Comparison of ENCODE assay signal across 12 cellular contexts in the genomic region with DNA sequence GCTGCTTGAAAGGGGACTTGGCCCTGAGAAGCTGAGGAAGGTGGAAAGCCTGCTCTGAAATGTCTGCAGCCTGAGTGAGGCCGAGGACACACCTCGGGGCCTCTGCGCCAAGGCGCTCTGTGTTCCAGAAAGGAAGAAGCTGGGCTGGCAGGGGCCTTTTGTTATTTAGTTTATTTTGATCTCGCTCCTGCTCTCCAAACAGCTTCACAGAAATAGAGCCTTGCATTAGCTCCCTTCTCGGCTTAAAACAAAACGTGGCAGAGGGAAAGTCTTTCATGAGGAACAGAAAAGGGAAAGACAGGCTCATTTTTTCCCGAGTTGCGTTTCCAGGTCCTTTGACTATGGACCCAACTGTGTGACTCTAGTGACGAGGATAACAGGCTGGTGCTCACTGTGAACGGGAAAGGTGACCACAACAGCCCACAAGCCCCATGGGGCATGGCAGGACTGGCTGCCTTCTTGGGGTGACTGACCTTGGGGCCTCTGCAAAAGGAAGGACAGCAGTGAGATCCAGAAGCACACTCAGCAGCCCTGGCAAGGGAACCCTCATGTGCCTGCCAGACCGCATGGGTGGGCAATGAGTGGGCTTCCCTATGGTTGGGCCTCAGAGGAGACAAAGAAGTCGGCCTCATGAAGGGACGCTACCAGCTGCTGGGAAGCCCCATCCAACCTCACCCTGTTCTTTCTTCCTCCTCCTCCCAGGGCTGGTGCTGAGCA. TPM values are rescaled to one million over a fixed set of nuclear protein-coding genes. Genes with fewer than 3 reads are reported as not detected.
DNase-seq lines count a peak whose midpoint lies in the region; ATAC-seq and TF ChIP-seq lines count a peak whose summit lies in the region.
"Had no signal": no experiment of that assay in that cellular context is flagged by ENCODE, and none has a peak within 500 bp of the region (broad histone marks: within the 10 kb centered on the region; RNA-seq: fewer than 3 reads in every experiment).

No MANE protein-coding gene starts in this region.

- TF ChIP-seq RAD21 in liver (IDR thresholded peaks at IDR 0.05), result no peak

- peaks cover 33% of the 10 kb centered on the region for H3K36me3 Mint-ChIP-seq in CD4-positive, alpha-beta T cell (ENCODE audit: low read depth)

- ATAC-seq in CD4-positive, alpha-beta T cell (ENCODE audit: poor library complexity), result no peak
- no peak for ATAC-seq in HG02884 (IDR thresholded peaks at IDR 0.05; ENCODE audit: unreplicated experiment)

- H3K4me1 ChIP-seq in HUES48 (ENCODE audit: control insufficient read depth, insufficient read depth, low read length) (peaks cover 33% of the 10 kb centered on the region), liver (ENCODE audit: control insufficient read depth in 4 of 4, insufficient read depth in 4 of 4, low read length in 3 of 4) (peaks cover 0 to 11% (median 5%) of the 10 kb centered on the region in 4 donors), spleen (peaks cover 3 to 47% (median 24%) of the 10 kb centered on the region in 6 donors)

- H3K9me3 ChIP-seq in HUES48 (ENCODE audit: control insufficient read depth, insufficient read depth, low read length), result no peaks in the 10 kb centered on the region
- H3K9me3 ChIP-seq in liver (ENCODE audit: control insufficient read depth in 4 of 4, low read length in 3 of 4), result no peaks in the 10 kb centered on the region
- no peaks in the 10 kb centered on the region for H3K9me3 ChIP-seq in spleen
- H3K9me3 ChIP-seq in CD4-positive, alpha-beta T cell (ENCODE audit: control insufficient read depth, low read length), result no peaks in the 10 kb centered on the region

- WGBS in liver, result 55% methylated on average over 14 of the region's 14 CpGs
- 41 to 61% (median 50%) methylated on average over 13 to 14 of the region's 14 CpGs for WGBS in spleen, 5 donors

- H3K27me3 ChIP-seq in HUES48 (ENCODE audit: control insufficient read depth, insufficient read depth, low read length) (no peaks in the 10 kb centered on the region), liver (ENCODE audit: control insufficient read depth in 4 of 4, insufficient read depth in 4 of 4, low read length in 3 of 4) (no peaks in the 10 kb centered on the region), spleen (replicated peaks in 1 of 7) (peaks cover 0 to 27% (median 0%) of the 10 kb centered on the region in 7 donors)
- H3K27me3 ChIP-seq in CD4-positive, alpha-beta T cell (ENCODE audit: control insufficient read depth, insufficient read depth, low read length), result no peaks in the 10 kb centered on the region

- H3K9ac ChIP-seq in HUES48 (ENCODE audit: low read depth, low read length), result no peak overlapping the region
- no peak overlapping the region for H3K9ac ChIP-seq in liver (ENCODE audit: low read depth in 1 of 2, low read length in 2 of 2)

- no peak overlapping the region for H3K27ac Mint-ChIP-seq in CD4-positive, alpha-beta T cell
- H3K27ac Mint-ChIP-seq: activated T-helper 2 cell treated with anti-CD3 and anti-CD28 coated beads, Interferon-gamma antibody, Interleukin-2, Interleukin-4, amounts not matched to agents 10 μg/mL and 5 μg/mL and 100 μg/mL, durations not matched to agents 14 hours and 24 hours and 36 hours had no signal

- intact Hi-C loops in spleen (cut with DNase I; ENCODE audit: low total_unique reads), result loop anchor here (5.0 kb wide), 1 partner anchor 382 kb away; no protein-coding TSS in a partner anchor
- intact Hi-C loops in CD4-positive, alpha-beta T cell (cut with DNase I, micrococcal nuclease), result no loop called here

- no peak for TF ChIP-seq CTCF in liver (IDR thresholded peaks at IDR 0.05; ENCODE audit: low read depth, low read length, missing input control)
- TF ChIP-seq CTCF in spleen (IDR thresholded peaks at IDR 0.05 in 8 of 11, conservative IDR thresholded peaks at IDR 0.05 in 3 of 11), result no peak
- no peak for TF ChIP-seq CTCF in CD4-positive, alpha-beta T cell (IDR thresholded peaks at IDR 0.05)

- H3K27me3 Mint-ChIP-seq in CD4-positive, alpha-beta T cell, result no peaks in the 10 kb centered on the region

- DNase-seq in spleen, result no peak
- DNase-seq in C1 segment of cervical spinal cord (lab: John Stamatoyannopoulos, UW), result no peak
- DNase-seq in iPS-NIHi7 (ENCODE audit: extremely low spot score), result no peak
- DNase-seq in CD4-positive, alpha-beta T cell, result no peak
- DNase-seq: activated CD4-positive, alpha-beta T cell treated with anti-CD3 and anti-CD28 coated beads for 1 hour; cerebellar nuclear complex; Right ventricle myocardium superior had no signal

- peak overlapping the region; percentile 81 for H3K27ac ChIP-seq in HUES48 (ENCODE audit: low read depth, low read length)
- peak overlapping the region; percentile 40 for H3K27ac ChIP-seq in angular gyrus (ENCODE audit: low read depth, low read length)
- peak overlapping the region; percentile 12 to 22 for H3K27ac ChIP-seq in liver (ENCODE audit: low read depth in 1 of 2, low read length in 2 of 2)
- peak overlapping the region in 7 of 8 donors; percentile 61 to 71 (median 64) for H3K27ac ChIP-seq in spleen
- H3K27ac ChIP-seq in CD4-positive, alpha-beta T cell (ENCODE audit: low read depth, low read length), result no peak overlapping the region

- H3K4me1 Mint-ChIP-seq in CD4-positive, alpha-beta T cell (ENCODE audit: low read depth), result peaks cover 17% of the 10 kb centered on the region

- POLR2A ChIA-PET in CD4-positive, alpha-beta T cell (lab: Charles Lee), result interaction anchor here (0.8 to 2.8 kb wide), 5 partner anchors 17 to 257 kb away, joined by 5 to 10 read pairs (median 5); partner anchors contain the start of gene UQCC2

- no peak overlapping the region for H3K4me3 ChIP-seq in HUES48 (ENCODE audit: low read depth, low read length)
- no peak overlapping the region for H3K4me3 ChIP-seq in liver (ENCODE audit: low read depth in 1 of 3, low read length in 3 of 3)
- H3K4me3 ChIP-seq in spleen, result no peak overlapping the region

- CTCF ChIA-PET in CD4-positive, alpha-beta T cell (lab: Charles Lee), result interaction anchor here (2.0 to 2.8 kb wide), 2 partner anchors 257 to 385 kb away, joined by 16 to 39 read pairs; no protein-coding TSS in a partner anchor

- H3K9me3 Mint-ChIP-seq in CD4-positive, alpha-beta T cell, result no peaks in the 10 kb centered on the region
- H3K9me3 Mint-ChIP-seq: activated T-helper 2 cell treated with anti-CD3 and anti-CD28 coated beads, Interferon-gamma antibody, Interleukin-2, Interleukin-4, amounts not matched to agents 10 μg/mL and 5 μg/mL and 100 μg/mL, durations not matched to agents 14 hours and 24 hours and 36 hours had no signal

- H3K4me3 Mint-ChIP-seq in CD4-positive, alpha-beta T cell, result no peak overlapping the region

- H3K36me3 ChIP-seq in HUES48 (ENCODE audit: control insufficient read depth, insufficient read depth, low read length) (peaks cover 28% of the 10 kb centered on the region), liver (ENCODE audit: control insufficient read depth in 4 of 4, insufficient read depth in 3 of 4, low read depth in 1 of 4, low read length in 3 of 4) (peaks cover 2 to 24% (median 9%) of the 10 kb centered on the region in 4 donors), spleen (peaks cover 0 to 37% (median 33%) of the 10 kb centered on the region in 6 donors)

- TF ChIP-seq POLR2A in spleen (IDR thresholded peaks at IDR 0.05), result no peak

TF ChIP-seq in liver, 16 proteins besides CTCF, POLR2A, EP300 and RAD21:
- TF ChIP-seq FOXA2 (IDR thresholded peaks at IDR 0.05) (no peak), GABPA (IDR thresholded peaks at IDR 0.05 in 1 of 2, conservative IDR thresholded peaks at IDR 0.05 in 1 of 2) (no peak), JUND (IDR thresholded peaks at IDR 0.05) (no peak), YY1 (IDR thresholded peaks at IDR 0.05) (no peak)

RNA-seq across cellular contexts. Expression of gene LEMD2, which starts 18.7 kb away (rescaled TPM):
- 10 to 100 TPM; 14.2 to 23.1 TPM for total RNA-seq in liver
- 10 to 100 TPM in 1 of 2 donors, 1 to 10 TPM in 1; 6.5 to 19.0 TPM for polyA plus RNA-seq in liver
- total RNA-seq in spleen, result 10 to 100 TPM; 59.3 to 97.6 (median 71.6) TPM
- 10 to 100 TPM; 38.6 to 60.8 (median 50.6) TPM for polyA plus RNA-seq in spleen
- 100 to 1,000 TPM; 122 to 124 TPM for total RNA-seq in CD4-positive, alpha-beta T cell

RNA-seq across cellular contexts. Expression of gene IP6K3, which starts 23.6 kb away (rescaled TPM):
- total RNA-seq in liver (10 to 100 TPM in 1 of 2 donors, 1 to 10 TPM in 1; 7.0 to 12.9 TPM), spleen (1 to 10 TPM in 6 of 7 donors, under 1 TPM in 1; 0.70 to 5.8 (median 2.7) TPM)
- polyA plus RNA-seq in liver (1 to 10 TPM; 1.5 to 6.4 TPM), spleen (under 1 TPM; 0.30 to 0.64 (median 0.36) TPM)
- total RNA-seq in CD4-positive, alpha-beta T cell, result not detected
- total RNA-seq: activated T-helper 2 cell treated with anti-CD3 and anti-CD28 coated beads, Interferon-gamma antibody, Interleukin-2, Interleukin-4, amounts not matched to agents 10 μg/mL and 5 μg/mL and 100 μg/mL, durations not matched to agents 14 hours and 24 hours and 36 hours had no signal

RNA-seq across cellular contexts. Expression of gene MLN, which starts 33.5 kb away (rescaled TPM):
- total RNA-seq in liver (not detected), spleen (not detected)
- polyA plus RNA-seq in liver (not detected), spleen (not detected)
- total RNA-seq in CD4-positive, alpha-beta T cell, result not detected
- total RNA-seq: activated T-helper 2 cell treated with anti-CD3 and anti-CD28 coated beads, Interferon-gamma antibody, Interleukin-2, Interleukin-4, amounts not matched to agents 10 μg/mL and 5 μg/mL and 100 μg/mL, durations not matched to agents 14 hours and 24 hours and 36 hours; Right ventricle myocardium superior had no signal

RNA-seq across cellular contexts. Expression of gene UQCC2, which starts 58.8 kb away (rescaled TPM):
- total RNA-seq in liver (1 to 10 TPM; 6.8 to 8.3 TPM), spleen (10 to 100 TPM in 6 of 7 donors, 1 to 10 TPM in 1; 8.7 to 34.8 (median 22.4) TPM)
- polyA plus RNA-seq in liver (10 to 100 TPM; 36.5 to 75.9 TPM), spleen (10 to 100 TPM; 58.7 to 77.0 (median 66.4) TPM)
- total RNA-seq in CD4-positive, alpha-beta T cell, result 1 to 10 TPM; 8.7 to 9.3 TPM
